9 cellular contexts compared by ENCODE assay signal in genomic region chr12:94172031-94172430, GRCh38. TPM values are rescaled to one million over a fixed set of nuclear protein-coding genes. Genes with fewer than 3 reads are reported as not detected.
DNase-seq lines count a peak whose midpoint lies in the region; TF ChIP-seq lines count a peak whose summit lies in the region.
"Had no signal": no experiment of that assay in that cellular context is flagged by ENCODE, and none has a peak within 500 bp of the region (broad histone marks: within the 10 kb centered on the region; RNA-seq: fewer than 3 reads in every experiment).

No MANE protein-coding gene starts in this region.

- H3K27ac Mint-ChIP-seq in H9: no peak overlapping the region
- peak overlapping the region in 2 of 7 donors; percentile 61 to 86 for H3K27ac Mint-ChIP-seq in CD4-positive, alpha-beta memory T cell

- no peak for TF ChIP-seq CTCF in H9 (conservative IDR thresholded peaks at IDR 0.05)
- TF ChIP-seq CTCF in epithelial cell of esophagus (IDR thresholded peaks at IDR 0.05; ENCODE audit: insufficient read depth, low read depth, low read length, missing control alignments): no peak
- TF ChIP-seq CTCF in ovary (IDR thresholded peaks at IDR 0.05): no peak

- no peak overlapping the region for H2BK120ac ChIP-seq in H9 (ENCODE audit: low read depth, low read length, poor library complexity, severe bottlenecking)

- H3K36me3 ChIP-seq in CD4-positive, alpha-beta memory T cell (ENCODE audit: insufficient read depth, low read length): no peaks in the 10 kb centered on the region
- no peaks in the 10 kb centered on the region for H3K36me3 ChIP-seq in ovary

- H3K4me3 Mint-ChIP-seq in H9: no peak overlapping the region
- no peak overlapping the region for H3K4me3 Mint-ChIP-seq in CD4-positive, alpha-beta memory T cell

- TF ChIP-seq POLR2A in ovary (IDR thresholded peaks at IDR 0.05): no peak

- no peak overlapping the region for H2BK15ac ChIP-seq in H9 (ENCODE audit: low read depth, low read length)

- POLR2A ChIA-PET in CD4-positive, alpha-beta memory T cell (lab: Charles Lee; ENCODE audit: partially characterized antibody): no interaction called here

- CTCF ChIA-PET in CD4-positive, alpha-beta memory T cell (lab: Charles Lee; ENCODE audit: partially characterized antibody): no interaction called here

- H3K4me1 Mint-ChIP-seq in H9: peaks cover 22 to 31% of the 10 kb centered on the region in 2 experiments
- H3K4me1 Mint-ChIP-seq in CD4-positive, alpha-beta memory T cell: peaks cover 31 to 64% (median 51%) of the 10 kb centered on the region in 4 donors

- H3K23me2 ChIP-seq in H9 (ENCODE audit: insufficient read length, low read depth, low read length, poor library complexity, severe bottlenecking): no peaks in the 10 kb centered on the region

- no peak overlapping the region for H3K56ac ChIP-seq in H9 (ENCODE audit: insufficient read length, low read depth, low read length)

- peak overlapping the region; percentile 20 for H4K91ac ChIP-seq in H9 (ENCODE audit: insufficient read length, low read depth, low read length)

- H3K4me1 ChIP-seq in H9 (ENCODE audit: insufficient read depth, low read length) (no peaks in the 10 kb centered on the region), ovary (ENCODE audit: insufficient read depth) (no peaks in the 10 kb centered on the region)
- H3K4me1 ChIP-seq in CD4-positive, alpha-beta memory T cell (ENCODE audit: insufficient read depth, low read length): peaks cover 38% of the 10 kb centered on the region

- H4K8ac ChIP-seq in H9 (replicated peaks; ENCODE audit: insufficient read length, low read depth, low read length): no peak overlapping the region

- H3K27ac ChIP-seq in H9 (ENCODE audit: insufficient read length, low read depth, low read length) (no peak overlapping the region), ovary (no peak overlapping the region)
- no peak overlapping the region for H3K27ac ChIP-seq in CD4-positive, alpha-beta memory T cell (ENCODE audit: low read depth, low read length)
- H3K27ac ChIP-seq: dorsolateral prefrontal cortex had no signal

- no peak overlapping the region for H3K14ac ChIP-seq in H9 (ENCODE audit: insufficient read depth, low read length)

- H3K9ac ChIP-seq in H9 (ENCODE audit: extremely low read depth, insufficient read length, low read length): no peak overlapping the region

- TF ChIP-seq EP300 in ovary (IDR thresholded peaks at IDR 0.05): no peak

- H4K5ac ChIP-seq in H9 (ENCODE audit: insufficient read length, low read depth, low read length): no peak overlapping the region

- no peak overlapping the region for H2AFZ ChIP-seq in H9 (ENCODE audit: low read length)

- H2BK12ac ChIP-seq in H9 (ENCODE audit: insufficient read length, low read depth, low read length): no peak overlapping the region

- no peak overlapping the region for H2BK5ac ChIP-seq in H9 (ENCODE audit: insufficient read length, low read length)

- no peaks in the 10 kb centered on the region for H4K20me1 ChIP-seq in H9 (ENCODE audit: control insufficient read depth, insufficient read depth, insufficient read length)

- H3K4me2 ChIP-seq in H9 (ENCODE audit: insufficient read depth, insufficient read length, low read length): no peak overlapping the region

- H3K23ac ChIP-seq in H9 (ENCODE audit: insufficient read length, low read depth, low read length): no peak overlapping the region

- peaks cover 70% of the 10 kb centered on the region for H3K27me3 ChIP-seq in H9 (ENCODE audit: insufficient read depth, low read length)
- no peaks in the 10 kb centered on the region for H3K27me3 ChIP-seq in CD4-positive, alpha-beta memory T cell (ENCODE audit: insufficient read depth, low read length)
- no peaks in the 10 kb centered on the region for H3K27me3 ChIP-seq in ovary
- H3K27me3 ChIP-seq: dorsolateral prefrontal cortex had no signal

- DNase-seq in H9 (no peak), RPMI8226 (peak; percentile 90), epithelial cell of esophagus (ENCODE audit: low read depth) (peak; percentile 40), SHP77 treated with DMSO at 0.1 percent for 48 hours (lab: John Stamatoyannopoulos, UW) (no peak), inferior parietal cortex (ENCODE audit: extremely low spot score) (no peak), ovary (no peak)
- peak; percentile 66 for DNase-seq in stimulated activated CD4-positive, alpha-beta T cell treated with anti-CD3 and anti-CD28 coated beads, Interleukin-1b, Interleukin-23, amount 100 ng/mL, for 48 hours
- DNase-seq in CD4-positive, alpha-beta memory T cell: no peak
- DNase-seq: dorsolateral prefrontal cortex had no signal

- intact Hi-C loops in CD4-positive, alpha-beta memory T cell (cut with micrococcal nuclease): loop anchor here (5.0 kb wide), 1 partner anchor 35 kb away; no protein-coding TSS in a partner anchor
- intact Hi-C loops in ovary (cut with DNase I): no loop called here

- H3K4ac ChIP-seq in H9 (ENCODE audit: low read depth, low read length): no peak overlapping the region

- no CpG with 5 or more reads among the region's 5 CpGs for WGBS in H9 (ENCODE audit: extremely low coverage, insufficient read length, low lambda C conversion rate)
- WGBS in ovary, 3 donors: 86 to 92% (median 86%) methylated on average over 5 of the region's 5 CpGs

- no peaks in the 10 kb centered on the region; a peak in 1 of 7 replicates for H3K36me3 Mint-ChIP-seq in H9 (ENCODE audit: insufficient read depth in 1 of 3, low read depth in 3 of 3)
- H3K36me3 Mint-ChIP-seq in CD4-positive, alpha-beta memory T cell: peaks cover 23 to 30% of the 10 kb centered on the region in 2 donors

- H2AK5ac ChIP-seq in H9 (ENCODE audit: insufficient read length, low read length): no peak overlapping the region

- H3K9me3 Mint-ChIP-seq in H9: peaks cover 0 to 14% of the 10 kb centered on the region in 2 experiments; a peak in 1 of 5 replicates
- no peaks in the 10 kb centered on the region for H3K9me3 Mint-ChIP-seq in CD4-positive, alpha-beta memory T cell

- H3K4me3 ChIP-seq in epithelial cell of esophagus (ENCODE audit: low read length) (no peak overlapping the region), ovary (no peak overlapping the region)
- H3K4me3 ChIP-seq in CD4-positive, alpha-beta memory T cell (ENCODE audit: low read length in 2 of 2): no peak overlapping the region
- H3K4me3 ChIP-seq: dorsolateral prefrontal cortex had no signal

- no peak overlapping the region for H3T11ph ChIP-seq in H9 (ENCODE audit: low read length)

- no peak overlapping the region for H2BK20ac ChIP-seq in H9 (ENCODE audit: low read depth, low read length, poor library complexity, severe bottlenecking)

- peaks cover 94% of the 10 kb centered on the region for H3K27me3 Mint-ChIP-seq in H9 (ENCODE audit: low read depth)
- H3K27me3 Mint-ChIP-seq in CD4-positive, alpha-beta memory T cell: no peaks in the 10 kb centered on the region

- no peak overlapping the region for H3K18ac ChIP-seq in H9 (ENCODE audit: insufficient read length, low read depth, low read length)

- H3K9me3 ChIP-seq in H9 (ENCODE audit: control insufficient read depth, low read depth, low read length): no peaks in the 10 kb centered on the region
- no peaks in the 10 kb centered on the region for H3K9me3 ChIP-seq in CD4-positive, alpha-beta memory T cell (ENCODE audit: control insufficient read depth in 1 of 2, low read length in 2 of 2)
- no peaks in the 10 kb centered on the region for H3K9me3 ChIP-seq in ovary

- no peaks in the 10 kb centered on the region for H3K79me1 ChIP-seq in H9 (ENCODE audit: insufficient read depth, low read depth, low read length, poor library complexity, severe bottlenecking)

- H3K79me2 ChIP-seq in H9 (ENCODE audit: insufficient read depth, low read length): no peaks in the 10 kb centered on the region

RNA-seq across cellular contexts. Expression of gene PLXNC1, which starts 23.7 kb away (rescaled TPM):
- total RNA-seq in H9 (2021) (0.53 and 1.2 TPM in 2 replicates), ovary (10 to 100 TPM in 6 of 7 donors, 1 to 10 TPM in 1; 9.8 to 33.7 (median 19.5) TPM)
- total RNA-seq in CD4-positive, alpha-beta memory T cell: 10 to 100 TPM; 26.4 to 27.6 TPM
- polyA plus RNA-seq in CD4-positive, alpha-beta memory T cell: 1 to 10 TPM; 2.9 to 8.3 TPM
- 10 to 100 TPM in 1 of 2 donors, 1 to 10 TPM in 1; 8.2 to 13.9 TPM for polyA plus RNA-seq in ovary

Comparison
In these comparisons a context has a peak if more than half of its experiments do, and no peak if none do; other contexts are left out.
1. DNase-seq: peak in RPMI8226 (single experiment), epithelial cell of esophagus (single experiment) and stimulated activated CD4-positive, alpha-beta T cell treated with anti-CD3 and anti-CD28 coated beads, Interleukin-1b, Interleukin-23, amount 100 ng/mL, for 48 hours (single experiment); none in H9 (single experiment), SHP77 treated with DMSO at 0.1 percent for 48 hours (single experiment), CD4-positive, alpha-beta memory T cell (0 of 5), inferior parietal cortex (single experiment) and ovary (0 of 5).